ENCODE assay signal across 17 cellular contexts in the genomic region with DNA sequence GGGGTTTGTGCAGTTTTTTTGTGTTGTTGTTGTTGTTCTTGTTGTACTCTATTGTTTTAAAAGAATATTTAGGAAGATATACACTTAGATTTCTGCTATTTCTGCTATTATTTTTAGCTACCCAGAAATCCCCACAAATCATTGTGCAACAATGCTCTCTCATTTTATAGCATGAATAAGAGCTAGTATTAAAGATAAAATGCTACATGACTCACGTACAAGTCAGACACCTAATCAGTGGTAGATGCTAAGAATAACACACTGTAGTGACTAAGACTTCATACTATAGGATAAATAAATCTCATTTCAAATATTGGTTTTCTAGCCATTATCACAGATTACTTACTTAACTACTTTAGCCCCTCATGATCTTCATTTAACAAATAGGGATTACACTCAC.
DNase-seq lines count a peak whose midpoint lies in the region; ATAC-seq and TF ChIP-seq lines count a peak whose summit lies in the region.
"Had no signal": no experiment of that assay in that cellular context is flagged by ENCODE, and none has a peak within 500 bp of the region (broad histone marks: within the 10 kb centered on the region; RNA-seq: fewer than 3 reads in every experiment).

No MANE protein-coding gene starts in this region.

- DNase-seq in H4 (ENCODE audit: low spot score) = peak; percentile 33
- DNase-seq in RWPE2 (ENCODE audit: low spot score) = no peak
- peak; percentile 77 for DNase-seq in fibroblast of mammary gland (ENCODE audit: low read depth)
- no peak for DNase-seq in T-helper 2 cell treated with Interferon-gamma antibody and Interleukin-4, amounts not matched to agents 5 μg/mL and 100 μg/mL, for 36 hours (ENCODE audit: low spot score)
- no peak for DNase-seq in superior temporal gyrus (ENCODE audit: extremely low spot score)
- no peak for DNase-seq in activated T-cell treated with anti-CD3 and anti-CD28 coated beads, Interleukin-2, amount 50 U/mL, for 48 hours
- DNase-seq: activated CD4-positive, alpha-beta memory T cell treated with anti-CD3 and anti-CD28 coated beads, Interleukin-2, amount 10 ng/mL, durations not matched to agents 7 days and 5 days; CD8-positive, alpha-beta memory T cell; effector CD8-positive, alpha-beta T cell; GF-D8; H9; heart right ventricle; left cardiac atrium; naive B cell; stimulated activated CD4-positive, alpha-beta T cell treated with anti-CD3 and anti-CD28 coated beads, Interleukin-4, amount 100 ng/mL, for 1 hour had no signal

- H3K4me1 ChIP-seq in RWPE2 (ENCODE audit: insufficient read depth, poor library complexity, severe bottlenecking) (peaks cover 6% of the 10 kb centered on the region), skeletal muscle satellite cell (ENCODE audit: control insufficient read depth, insufficient read depth, low read length) (peaks cover 32% of the 10 kb centered on the region)

- H3K4me3 ChIP-seq in RWPE2 (ENCODE audit: severe bottlenecking) (no peak overlapping the region), fibroblast of mammary gland (ENCODE audit: control insufficient read depth, low read depth, low read length) (no peak overlapping the region), skeletal muscle satellite cell (ENCODE audit: low read length) (peak overlapping the region; percentile 31)
- H3K4me3 ChIP-seq: ascending aorta, heart right ventricle had no signal

- TF ChIP-seq CTCF in RWPE2 (IDR thresholded peaks at IDR 0.05; ENCODE audit: poor library complexity, severe bottlenecking) (no peak), fibroblast of mammary gland (conservative IDR thresholded peaks at IDR 0.05; ENCODE audit: control insufficient read depth, insufficient read depth, low read depth, low read length) (no peak)

- ATAC-seq in RWPE2 (ENCODE audit: low read depth) = peak; percentile 98
- ATAC-seq: heart right ventricle had no signal

- H3K27ac ChIP-seq in RWPE2 (ENCODE audit: poor library complexity, severe bottlenecking) = no peak overlapping the region
- H3K27ac ChIP-seq: heart right ventricle had no signal

- no peaks in the 10 kb centered on the region for H3K9me3 Mint-ChIP-seq in T-helper 2 cell treated with Interferon-gamma antibody and Interleukin-4, amounts not matched to agents 5 μg/mL and 100 μg/mL, for 36 hours
- H3K9me3 Mint-ChIP-seq: H9 had no signal

- H3K4me3 Mint-ChIP-seq in T-helper 2 cell treated with Interferon-gamma antibody and Interleukin-4, amounts not matched to agents 5 μg/mL and 100 μg/mL, for 36 hours = no peak overlapping the region
- H3K4me3 Mint-ChIP-seq: activated CD4-positive, alpha-beta memory T cell treated with anti-CD3 and anti-CD28 coated beads, Interleukin-2, amount 10 ng/mL, durations not matched to agents 7 days and 5 days; CD8-positive, alpha-beta memory T cell; H9; naive B cell had no signal

- H3K27me3 Mint-ChIP-seq in T-helper 2 cell treated with Interferon-gamma antibody and Interleukin-4, amounts not matched to agents 5 μg/mL and 100 μg/mL, for 36 hours (ENCODE audit: low read depth) = no peaks in the 10 kb centered on the region
- H3K27me3 Mint-ChIP-seq: activated CD4-positive, alpha-beta memory T cell treated with anti-CD3 and anti-CD28 coated beads, Interleukin-2, amount 10 ng/mL, durations not matched to agents 7 days and 5 days; CD8-positive, alpha-beta memory T cell; naive B cell had no signal

- no peaks in the 10 kb centered on the region for H3K9me3 ChIP-seq in RWPE2 (ENCODE audit: severe bottlenecking)
- no peaks in the 10 kb centered on the region for H3K9me3 ChIP-seq in skeletal muscle satellite cell (replicated peaks; ENCODE audit: low read length)
- H3K9me3 ChIP-seq: ascending aorta, heart right ventricle had no signal

- H3K36me3 Mint-ChIP-seq in T-helper 2 cell treated with Interferon-gamma antibody and Interleukin-4, amounts not matched to agents 5 μg/mL and 100 μg/mL, for 36 hours (ENCODE audit: low read depth) = no peaks in the 10 kb centered on the region
- H3K36me3 Mint-ChIP-seq: CD8-positive, alpha-beta memory T cell; naive B cell had no signal

- H3K4me2 ChIP-seq in skeletal muscle satellite cell (ENCODE audit: low read length) = peak overlapping the region; percentile 53

- no peaks in the 10 kb centered on the region for H3K36me3 ChIP-seq in RWPE2 (ENCODE audit: low read depth)
- H3K36me3 ChIP-seq in skeletal muscle satellite cell (ENCODE audit: insufficient read depth, low read length) = no peaks in the 10 kb centered on the region
- H3K36me3 ChIP-seq: ascending aorta, heart right ventricle had no signal

- peaks cover 38% of the 10 kb centered on the region for H3K27me3 ChIP-seq in RWPE2 (ENCODE audit: insufficient read depth, poor library complexity, severe bottlenecking)
- no peaks in the 10 kb centered on the region for H3K27me3 ChIP-seq in skeletal muscle satellite cell (ENCODE audit: control insufficient read depth, insufficient read depth, low read length)
- H3K27me3 ChIP-seq: ascending aorta, heart right ventricle had no signal

- no peak overlapping the region for H3K9ac ChIP-seq in skeletal muscle satellite cell (ENCODE audit: low read depth, low read length)

- H3K4me1 Mint-ChIP-seq in T-helper 2 cell treated with Interferon-gamma antibody and Interleukin-4, amounts not matched to agents 5 μg/mL and 100 μg/mL, for 36 hours (ENCODE audit: low read depth) = no peaks in the 10 kb centered on the region
- H3K4me1 Mint-ChIP-seq: activated CD4-positive, alpha-beta memory T cell treated with anti-CD3 and anti-CD28 coated beads, Interleukin-2, amount 10 ng/mL, durations not matched to agents 7 days and 5 days; CD8-positive, alpha-beta memory T cell; naive B cell had no signal

- H3K27ac Mint-ChIP-seq in T-helper 2 cell treated with Interferon-gamma antibody and Interleukin-4, amounts not matched to agents 5 μg/mL and 100 μg/mL, for 36 hours = no peak overlapping the region
- H3K27ac Mint-ChIP-seq: activated CD4-positive, alpha-beta memory T cell treated with anti-CD3 and anti-CD28 coated beads, Interleukin-2, amount 10 ng/mL, durations not matched to agents 7 days and 5 days; CD8-positive, alpha-beta memory T cell; H9; naive B cell had no signal

Comparison
In these comparisons a context has a peak if more than half of its experiments do, and no peak if none do; other contexts are left out.
1. DNase-seq: peak in H4 (single experiment) and fibroblast of mammary gland (single experiment); none in RWPE2 (single experiment), T-helper 2 cell treated with Interferon-gamma antibody and Interleukin-4, amounts not matched to agents 5 μg/mL and 100 μg/mL, for 36 hours (single experiment), superior temporal gyrus (single experiment) and activated T-cell treated with anti-CD3 and anti-CD28 coated beads, Interleukin-2, amount 50 U/mL, for 48 hours (0 of 2).